In genomic region chr19:18322759-18323460, GRCh38 we compare ENCODE assay signal across 8 cellular contexts. TPM values are rescaled to one million over a fixed set of nuclear protein-coding genes. Genes with fewer than 3 reads are reported as not detected.
DNase-seq lines count a peak whose midpoint lies in the region; ATAC-seq, FAIRE-seq and TF ChIP-seq lines count a peak whose summit lies in the region.

Gene LSM4, minus strand, starts transcription at chr19:18323076. Its CDS starts 56 bp downstream, at chr19:18323020.

- peaks cover 4% of the 10 kb centered on the region; the same call in 1 of the 2 replicates for H3K36me3 ChIP-seq in BE2C
- no peaks in the 10 kb centered on the region for H3K36me3 ChIP-seq in kidney (ENCODE audit: control insufficient read depth in 1 of 2, insufficient read depth in 2 of 2, low read length in 2 of 2)

- no peaks in the 10 kb centered on the region for H3K27me3 ChIP-seq in BE2C

- peak; percentile 88 for TF ChIP-seq POLR2A in GM19193 (IDR thresholded peaks at IDR 0.05; ENCODE audit: extremely low read depth, insufficient read depth, insufficient read length)

- FAIRE-seq in kidney (lab: Jason Lieb, UNC): peak; percentile 27

- intact Hi-C loops in kidney (cut with DNase I): no loop called here

- H3K27ac ChIP-seq in kidney (ENCODE audit: low read depth in 2 of 2, low read length in 2 of 2): peak within 1 kb of the TSS; percentile 91 to 93

- DNase-seq in BE2C: peak; percentile 99
- DNase-seq in NCI-H510A (lab: John Stamatoyannopoulos, UW): peak; percentile 99
- peak; percentile 100 for DNase-seq in activated CD4-positive, alpha-beta T cell treated with anti-CD3 and anti-CD28 coated beads for 1 hour
- peak; percentile 99 for DNase-seq in cerebellum (ENCODE audit: low spot score)
- DNase-seq in kidney: peak; percentile 99
- peak; percentile 100 for DNase-seq in stimulated activated CD4-positive, alpha-beta T cell treated with anti-CD3 and anti-CD28 coated beads, Interleukin-15, amount 100 ng/mL, for 24 hours

- peak; percentile 88 for ATAC-seq in HG03439 (IDR thresholded peaks at IDR 0.05; ENCODE audit: unreplicated experiment)

- H3K9me3 ChIP-seq in BE2C (no peaks in the 10 kb centered on the region; the same call in 1 of the 2 replicates), kidney (ENCODE audit: control insufficient read depth in 1 of 2, low read length in 2 of 2) (no peaks in the 10 kb centered on the region)

- TF ChIP-seq CTCF in BE2C (IDR thresholded peaks at IDR 0.05; ENCODE audit: low read depth, low read length) (peak; percentile 42; the same call in 1 of the 2 replicates), kidney (IDR thresholded peaks at IDR 0.05; ENCODE audit: borderline replicate concordance, extremely low read depth, insufficient read depth) (peak; percentile 37)

- H3K4me3 ChIP-seq in BE2C (ENCODE audit: low read depth, low read length) (peak within 1 kb of the TSS; percentile 75), kidney (ENCODE audit: low read length in 2 of 2) (peak within 1 kb of the TSS; percentile 71 to 79)

- peak within 1 kb of the TSS; percentile 68 to 94 for H3K9ac ChIP-seq in kidney (ENCODE audit: low read length in 2 of 2)

- H3K4me1 ChIP-seq in BE2C (peaks cover 24% of the 10 kb centered on the region), kidney (ENCODE audit: control insufficient read depth in 1 of 2, insufficient read depth in 1 of 2, low read depth in 1 of 2, low read length in 2 of 2) (peaks cover 33 to 42% of the 10 kb centered on the region in 2 donors)

RNA-seq across cellular contexts. Expression of gene LSM4, which starts in this region (rescaled TPM):
- 534 TPM for polyA plus RNA-seq in BE2C (2012; ENCODE audit: insufficient read depth, insufficient read length, low read depth)
- 55.1 TPM for total RNA-seq in cerebellum
- total RNA-seq in kidney: 87.7 TPM
- 245 TPM for polyA plus RNA-seq in kidney (ENCODE audit: insufficient read depth, low read depth, low replicate concordance)

Comparison
In these comparisons a context has a peak if more than half of its experiments do, and no peak if none do; other contexts are left out.
1. Peak in every context shown above with its lines: DNase-seq, ATAC-seq, H3K4me3 ChIP-seq and H3K27ac ChIP-seq.